In genomic region chr6:36791085-36791484, GRCh38 we compare ENCODE assay signal across 22 cellular contexts. TPM values are rescaled to one million over a fixed set of nuclear protein-coding genes. Genes with fewer than 3 reads are reported as not detected.
DNase-seq lines count a peak whose midpoint lies in the region; ATAC-seq, FAIRE-seq and TF ChIP-seq lines count a peak whose summit lies in the region.
"Had no signal": no experiment of that assay in that cellular context is flagged by ENCODE, and none has a peak within 500 bp of the region (broad histone marks: within the 10 kb centered on the region; RNA-seq: fewer than 3 reads in every experiment).

No MANE protein-coding gene starts in this region.

- H3K4me2 ChIP-seq in HepG2 (ENCODE audit: low read depth, low read length) (no peak overlapping the region), H1 (ENCODE audit: insufficient read depth in 1 of 2, low read depth in 2 of 2, low read length in 2 of 2) (no peak overlapping the region), neural progenitor cell (no peak overlapping the region)
- H3K4me2 ChIP-seq: A549; BLaER1 treated with 17β-estradiol and CSF1 and Interleukin-3, amounts not matched to agents 10 nM and 100 nM had no signal

- H3K23me2 ChIP-seq in H1 (ENCODE audit: low read depth, low read length): no peaks in the 10 kb centered on the region

- peaks cover 14 to 79% of the 10 kb centered on the region in 2 experiments; a peak in 4 of 5 replicates for H3K27me3 ChIP-seq in HepG2 (ENCODE audit: control insufficient read depth in 1 of 2, insufficient read depth in 2 of 2, low read length in 2 of 2)
- H3K27me3 ChIP-seq in right lobe of liver: no peaks in the 10 kb centered on the region
- H3K27me3 ChIP-seq in H1 (replicated peaks in 1 of 4; ENCODE audit: control insufficient read depth in 3 of 4, extremely low read depth in 1 of 4, insufficient read depth in 3 of 4, low read length in 3 of 4): no peaks in the 10 kb centered on the region
- H3K27me3 ChIP-seq in neural progenitor cell: no peaks in the 10 kb centered on the region

- no TSS peak for BruUV-seq in HepG2 (replicated peaks; lab: Mats Ljungman, UMichigan)

- no peak overlapping the region for H3K27ac Mint-ChIP-seq in neural progenitor cell
- H3K27ac Mint-ChIP-seq: B cell; CD4-positive, alpha-beta T cell; CD8-positive, alpha-beta T cell had no signal

- CTCF ChIA-PET in HepG2 (lab: Yijun Ruan, JAX; ENCODE audit: low intra/inter-chr PET ratio, low total read pairs) (no interaction called here), H1 (lab: Charles Lee; ENCODE audit: partially characterized antibody) (interaction anchor here (0.7 to 11.6 kb wide), 13 partner anchors 9 to 227 kb away, joined by 3 to 114 read pairs (median 4); no protein-coding TSS in a partner anchor)

- FAIRE-seq in HepG2 (lab: Jason Lieb, UNC) (no peak), H1 (lab: Jason Lieb, UNC) (no peak)
- FAIRE-seq: A549, D721Med, G401.6, GM19239 had no signal

- in situ Hi-C loops in HepG2 (cut with HindIII; ENCODE audit: extremely low pct_ligation_motif_present, low pct_unique_long_range_greater_than_20kb): no loop called here

- H3K9ac ChIP-seq in HepG2 (ENCODE audit: insufficient read depth, low read depth, low read length) (no peak overlapping the region), H1 (replicated peaks in 1 of 4; ENCODE audit: extremely low read depth in 1 of 4, low read depth in 3 of 4, low read length in 3 of 4) (no peak overlapping the region), neural progenitor cell (no peak overlapping the region)
- H3K9ac ChIP-seq: BLaER1 treated with 17β-estradiol and CSF1 and Interleukin-3, amounts not matched to agents 10 nM and 100 nM had no signal

- no peak overlapping the region for H3K23ac ChIP-seq in H1 (ENCODE audit: insufficient read length)

- POLR2A ChIA-PET in HepG2 (lab: Yijun Ruan, JAX) (no interaction called here), H1 (lab: Charles Lee; ENCODE audit: partially characterized antibody) (interaction anchor here (4.1 kb wide), 1 partner anchor 12 kb away, joined by 15 read pairs; no protein-coding TSS in a partner anchor)

- H3K36me3 ChIP-seq in HepG2 (replicated peaks in 1 of 2; ENCODE audit: control insufficient read depth in 1 of 2, insufficient read depth in 2 of 2, low read length in 2 of 2): no peaks in the 10 kb centered on the region
- H3K36me3 ChIP-seq in right lobe of liver: no peaks in the 10 kb centered on the region
- no peaks in the 10 kb centered on the region for H3K36me3 ChIP-seq in H1 (ENCODE audit: control insufficient read depth in 2 of 4, insufficient read depth in 4 of 4, low read length in 3 of 4)
- H3K36me3 ChIP-seq in neural progenitor cell: no peaks in the 10 kb centered on the region
- H3K36me3 ChIP-seq: BLaER1 treated with 17β-estradiol and CSF1 and Interleukin-3, amounts not matched to agents 10 nM and 100 nM had no signal

- H2BK5ac ChIP-seq in H1 (ENCODE audit: low read depth, low read length): no peak overlapping the region

- no peak overlapping the region for H3K4me3 ChIP-seq in HepG2 (replicated peaks in 1 of 3; ENCODE audit: insufficient read depth in 1 of 3, low read depth in 2 of 3, low read length in 3 of 3)
- no peak overlapping the region for H3K4me3 ChIP-seq in right lobe of liver
- no peak overlapping the region for H3K4me3 ChIP-seq in H1 (ENCODE audit: extremely low read depth in 1 of 4, insufficient read depth in 2 of 4, low read depth in 3 of 4, low read length in 4 of 4)
- no peak overlapping the region for H3K4me3 ChIP-seq in neural progenitor cell
- H3K4me3 ChIP-seq: A549; BLaER1 treated with 17β-estradiol and CSF1 and Interleukin-3, amounts not matched to agents 10 nM and 100 nM had no signal

- no peak overlapping the region for H4K5ac ChIP-seq in H1 (ENCODE audit: insufficient read length, low read depth, low read length)

- 0% methylated on average over 2 of the region's 2 CpGs for WGBS in HepG2 (ENCODE audit: low lambda C conversion rate)
- WGBS in right lobe of liver (ENCODE audit: insufficient coverage, low coverage, low lambda C conversion rate, missing lambda C conversion rate): 72% methylated on average over 2 of the region's 2 CpGs
- WGBS in H1 (ENCODE audit: extremely low coverage in 1 of 2, insufficient coverage in 1 of 2, insufficient read length in 1 of 2, insufficient replicate concordance in 2 of 2, low coverage in 1 of 2, low lambda C conversion rate in 2 of 2, missing lambda C conversion rate in 1 of 2), 2 experiments: 100% methylated on average over 2 of the region's 2 CpGs; no CpG with 5 or more reads in 1 of the 2 experiments

- intact Hi-C loops in HepG2 (cut with micrococcal nuclease; ENCODE audit: unreplicated experiment): no loop called here
- intact Hi-C loops in right lobe of liver (cut with DNase I): no loop called here

- no peak for DNase-seq in HepG2 (ENCODE audit: low spot score)
- DNase-seq in right lobe of liver: no peak
- DNase-seq in H1 (ENCODE audit: low read depth in 1 of 2, low spot score in 2 of 2): no peak
- no peak for DNase-seq in neural progenitor cell (ENCODE audit: low spot score)
- no peak for DNase-seq in NCI-H1694 treated with DMSO at 0.1 percent for 48 hours (lab: John Stamatoyannopoulos, UW)
- no peak for DNase-seq in activated gamma-delta T cell (lab: John Stamatoyannopoulos, UW)
- DNase-seq: AML-193; Caco-2; Calu3; CD4-positive, alpha-beta T cell; CD8-positive, alpha-beta T cell; DMS79 treated with DMSO at 0.1 percent for 48 hours; GF-D8 had no signal

- no peak overlapping the region for H3K18ac ChIP-seq in H1 (ENCODE audit: extremely low read depth, low read length)

- TF ChIP-seq RAD21 in HepG2 (CRISPR knock-in tag; IDR thresholded peaks at IDR 0.05) (no peak), H1 (IDR thresholded peaks at IDR 0.05 in 1 of 2, conservative IDR thresholded peaks at IDR 0.05 in 1 of 2; ENCODE audit: low read depth in 2 of 2, low read length in 2 of 2) (no peak)

- no peak for TF ChIP-seq CTCF in HepG2 (CRISPR knock-in tag; IDR thresholded peaks at IDR 0.05)
- no peak for TF ChIP-seq CTCF in right lobe of liver (IDR thresholded peaks at IDR 0.05)
- no peak for TF ChIP-seq CTCF in H1 (IDR thresholded peaks at IDR 0.05; ENCODE audit: control extremely low read depth in 1 of 3, insufficient read depth in 1 of 3, low read depth in 1 of 3, low read length in 3 of 3)
- no peak for TF ChIP-seq CTCF in neural progenitor cell (IDR thresholded peaks at IDR 0.05)

- no peak overlapping the region for H3K4ac ChIP-seq in H1 (replicated peaks; ENCODE audit: insufficient read length, low read depth, low read length)

- H2BK15ac ChIP-seq in H1 (ENCODE audit: low read length): peak overlapping the region; percentile 8; the same call in 1 of the 2 replicates

- H3K27ac ChIP-seq in HepG2 (ENCODE audit: extremely low read length, insufficient read depth, low read length) (no peak overlapping the region), right lobe of liver (no peak overlapping the region), H1 (ENCODE audit: low read depth, low read length) (no peak overlapping the region), neural progenitor cell (no peak overlapping the region)
- H3K27ac ChIP-seq: 22Rv1; A549; BLaER1 treated with 17β-estradiol and CSF1 and Interleukin-3, amounts not matched to agents 10 nM and 100 nM; C4-2B had no signal

- H4K20me1 ChIP-seq in HepG2 (ENCODE audit: insufficient read depth, low read length) (no peaks in the 10 kb centered on the region), H1 (replicated peaks in 1 of 2; ENCODE audit: control insufficient read depth in 1 of 2, insufficient read depth in 2 of 2, low read length in 2 of 2) (no peaks in the 10 kb centered on the region), neural progenitor cell (ENCODE audit: low read depth) (no peaks in the 10 kb centered on the region)
- H4K20me1 ChIP-seq: BLaER1 treated with 17β-estradiol and CSF1 and Interleukin-3, amounts not matched to agents 10 nM and 100 nM had no signal

- H2BK12ac ChIP-seq in H1 (ENCODE audit: low read depth, low read length): no peak overlapping the region; the same call in 1 of the 2 replicates

- no peak for TF ChIP-seq POLR2A in HepG2 (IDR thresholded peaks at IDR 0.05; ENCODE audit: insufficient read depth in 1 of 2, low read depth in 2 of 2, low read length in 2 of 2)
- TF ChIP-seq POLR2A in right lobe of liver (IDR thresholded peaks at IDR 0.05): no peak
- no peak for TF ChIP-seq POLR2A in H1 (IDR thresholded peaks at IDR 0.05; ENCODE audit: control extremely low read depth in 1 of 2, low read depth in 2 of 2, low read length in 2 of 2)

- no peak overlapping the region for H4K8ac ChIP-seq in H1 (ENCODE audit: extremely low read depth, insufficient read depth, low read length)

- H3K27me3 Mint-ChIP-seq in neural progenitor cell (ENCODE audit: insufficient read depth, low read depth): peaks cover 7% of the 10 kb centered on the region

- H2BK20ac ChIP-seq in H1 (ENCODE audit: low read length): no peak overlapping the region

- no peak for ATAC-seq in HepG2
- ATAC-seq in right lobe of liver: no peak
- ATAC-seq: A549; CD8-positive, alpha-beta T cell had no signal

- no peaks in the 10 kb centered on the region for H3K36me3 Mint-ChIP-seq in neural progenitor cell
- H3K36me3 Mint-ChIP-seq: CD8-positive, alpha-beta T cell had no signal

- no peak overlapping the region for H3K14ac ChIP-seq in H1 (ENCODE audit: insufficient read length)

- no peak overlapping the region for H2AK5ac ChIP-seq in H1 (ENCODE audit: low read depth, low read length)

- H3K4me3 Mint-ChIP-seq in neural progenitor cell: peak overlapping the region; percentile 30
- H3K4me3 Mint-ChIP-seq: B cell; CD4-positive, alpha-beta T cell; CD8-positive, alpha-beta T cell had no signal

- H3F3A ChIP-seq in neural progenitor cell (ENCODE audit: low read depth): peaks cover 27% of the 10 kb centered on the region

- TF ChIP-seq EP300 in HepG2 (IDR thresholded peaks at IDR 0.05; ENCODE audit: low read depth in 2 of 2, low read length in 2 of 2) (no peak), HepG2 (CRISPR knock-in tag; IDR thresholded peaks at IDR 0.05; ENCODE audit: borderline replicate concordance) (no peak), H1 (IDR thresholded peaks at IDR 0.05; ENCODE audit: borderline replicate concordance in 1 of 2, low read depth in 2 of 2, low read length in 2 of 2) (no peak)

- no peak overlapping the region for H2BK120ac ChIP-seq in H1 (replicated peaks; ENCODE audit: low read depth, low read length)

- peaks cover 53% of the 10 kb centered on the region for H3K4me1 Mint-ChIP-seq in neural progenitor cell
- H3K4me1 Mint-ChIP-seq: B cell had no signal

- H3K79me1 ChIP-seq in H1 (ENCODE audit: low read depth, low read length): no peaks in the 10 kb centered on the region

- H2AFZ ChIP-seq in HepG2 (ENCODE audit: low read length): no peak overlapping the region
- H2AFZ ChIP-seq in H1 (ENCODE audit: low read length): no peak overlapping the region
- H2AFZ ChIP-seq in neural progenitor cell (replicated peaks): no peak overlapping the region

- H4K91ac ChIP-seq in H1 (replicated peaks; ENCODE audit: insufficient read length, low read length): no peak overlapping the region

- no peaks in the 10 kb centered on the region for H3K79me2 ChIP-seq in HepG2 (ENCODE audit: insufficient read depth, low read length)
- no peaks in the 10 kb centered on the region for H3K79me2 ChIP-seq in H1 (ENCODE audit: control insufficient read depth in 1 of 2, insufficient read depth in 2 of 2, low read length in 2 of 2)
- H3K79me2 ChIP-seq in neural progenitor cell (ENCODE audit: low read depth): no peaks in the 10 kb centered on the region

- H3K56ac ChIP-seq in H1 (replicated peaks; ENCODE audit: insufficient read length, low read depth, low read length): no peak overlapping the region

- no peaks in the 10 kb centered on the region for H3K4me1 ChIP-seq in HepG2 (ENCODE audit: insufficient read depth, low read length)
- no peaks in the 10 kb centered on the region for H3K4me1 ChIP-seq in right lobe of liver
- peaks cover 8 to 46% (median 26%) of the 10 kb centered on the region in 4 experiments for H3K4me1 ChIP-seq in H1 (replicated peaks in 1 of 4; ENCODE audit: control insufficient read depth in 3 of 4, insufficient read depth in 4 of 4, low read length in 3 of 4)
- H3K4me1 ChIP-seq in neural progenitor cell: peaks cover 25% of the 10 kb centered on the region
- H3K4me1 ChIP-seq: A549, Caco-2 had no signal

- no peaks in the 10 kb centered on the region for H3K9me3 Mint-ChIP-seq in neural progenitor cell
- H3K9me3 Mint-ChIP-seq: CD4-positive, alpha-beta T cell; CD8-positive, alpha-beta T cell had no signal

- H3K9me3 ChIP-seq in HepG2 (ENCODE audit: low read length) (no peaks in the 10 kb centered on the region), right lobe of liver (no peaks in the 10 kb centered on the region), H1 (ENCODE audit: insufficient read depth in 2 of 2, low read depth in 1 of 2, low read length in 1 of 2) (no peaks in the 10 kb centered on the region), neural progenitor cell (ENCODE audit: low read depth) (no peaks in the 10 kb centered on the region)
- H3K9me3 ChIP-seq: A549; BLaER1 treated with 17β-estradiol and CSF1 and Interleukin-3, amounts not matched to agents 10 nM and 100 nM; Caco-2 had no signal

RNA-seq across cellular contexts. Expression of gene CPNE5, which starts 48.2 kb away (rescaled TPM):
- total RNA-seq in HepG2 (2016; rRNA removed; fragmentation: Illumina TruSeq; extraction: Trizol): not detected in 2 replicates
- total RNA-seq in HepG2 (2016; cell fraction: cytosol; rRNA removed; fragmentation: Illumina TruSeq; extraction: Trizol; ENCODE audit: low read depth): not detected in 2 replicates
- not detected in 2 replicates for total RNA-seq in HepG2 (2016; cell fraction: insoluble cytoplasmic fraction; rRNA removed; fragmentation: Illumina TruSeq; extraction: Trizol)
- total RNA-seq in HepG2 (2016; cell fraction: membrane; rRNA removed; fragmentation: Illumina TruSeq; extraction: Trizol): not detected in 2 replicates
- not detected in 2 replicates for total RNA-seq in HepG2 (2016; cell fraction: nucleus; rRNA removed; fragmentation: Illumina TruSeq; extraction: Trizol)
- 0.10 and 0.16 TPM in 2 replicates for polyA plus RNA-seq in HepG2 (2011; rRNA removed)
- 0.15 TPM in 1 of 2 replicates, not detected in the other for polyA plus RNA-seq in HepG2 (2011; cell fraction: cytosol; rRNA removed)
- polyA plus RNA-seq in HepG2 (2011; cell fraction: nucleus; rRNA removed): 0.36 and 0.40 TPM in 2 replicates
- polyA plus RNA-seq in HepG2 (2012): 0.05 and 0.16 TPM in 2 replicates
- not detected in 2 replicates for polyA plus RNA-seq in HepG2 (2016; cell fraction: cytosol; fragmentation: Illumina TruSeq; extraction: Trizol; ENCODE audit: low read depth)
- not detected in 2 replicates for polyA plus RNA-seq in HepG2 (2016; cell fraction: insoluble cytoplasmic fraction; fragmentation: Illumina TruSeq; extraction: Trizol; ENCODE audit: low read depth)
- polyA plus RNA-seq in HepG2 (2016; cell fraction: membrane; fragmentation: Illumina TruSeq; extraction: Trizol; ENCODE audit: low read depth): not detected in 2 replicates
- not detected in 2 replicates for polyA plus RNA-seq in HepG2 (2016; cell fraction: nucleus; fragmentation: Illumina TruSeq; extraction: Trizol; ENCODE audit: insufficient read depth, low read depth)
- 0.26 TPM in 1 of 2 replicates, not detected in the other for polyA minus RNA-seq in HepG2 (2011; rRNA and poly(A)+ RNA removed; ENCODE audit: low replicate concordance)
- polyA minus RNA-seq in HepG2 (2011; cell fraction: cytosol; rRNA and poly(A)+ RNA removed): not detected in 2 replicates
- polyA minus RNA-seq in HepG2 (2011; cell fraction: nucleus; rRNA and poly(A)+ RNA removed): not detected in 2 replicates
- under 1 TPM; 0.12 to 0.84 (median 0.23) TPM for total RNA-seq in right lobe of liver
- total RNA-seq in H1 (2021; fragmentation: NEBNext Ultra II Directional; extraction: Animal tissue kit (Norgen Biotek cat#: 25700)): 0.15 and 0.88 TPM in 2 replicates
- polyA plus RNA-seq in H1 (2011; rRNA removed): 1.8 and 2.3 TPM in 2 replicates
- 0.76 TPM for polyA plus RNA-seq in H1 (2011; cell fraction: cytosol; rRNA removed)
- 2.7 TPM for polyA plus RNA-seq in H1 (2011; cell fraction: nucleus; rRNA removed)
- 0.30 to 0.96 TPM (median 0.65 TPM) in 4 replicates for polyA plus RNA-seq in H1 (2012, experiment 1 of 2)
- 0.51 TPM for polyA plus RNA-seq in H1 (2012, experiment 2 of 2)
- 0.24 TPM for polyA plus RNA-seq in H1 (2013, experiment 1 of 2)
- 0.28 TPM for polyA plus RNA-seq in H1 (2013, experiment 2 of 2)
- polyA minus RNA-seq in H1 (2011; rRNA and poly(A)+ RNA removed): 0.82 and 1.1 TPM in 2 replicates
- polyA minus RNA-seq in H1 (2011; cell fraction: cytosol; rRNA and poly(A)+ RNA removed): not detected
- polyA minus RNA-seq in H1 (2011; cell fraction: nucleus; rRNA and poly(A)+ RNA removed): 1.9 TPM
- 0.56 TPM in 1 of 2 replicates, not detected in the other for total RNA-seq in neural progenitor cell (ENCODE audit: low replicate concordance)
- total RNA-seq: A172, Caco-2, Calu3 had no signal

Comparison
In these comparisons a context has a peak if more than half of its experiments do, and no peak if none do; other contexts are left out.
1. Of the 41 proteins assayed by ChIP-seq in both HepG2 and H1: peak only in HepG2: none; only in H1: KDM1A; in both: none; in neither: 40.